ENCODE assay signal across 20 cellular contexts in the genomic region with DNA sequence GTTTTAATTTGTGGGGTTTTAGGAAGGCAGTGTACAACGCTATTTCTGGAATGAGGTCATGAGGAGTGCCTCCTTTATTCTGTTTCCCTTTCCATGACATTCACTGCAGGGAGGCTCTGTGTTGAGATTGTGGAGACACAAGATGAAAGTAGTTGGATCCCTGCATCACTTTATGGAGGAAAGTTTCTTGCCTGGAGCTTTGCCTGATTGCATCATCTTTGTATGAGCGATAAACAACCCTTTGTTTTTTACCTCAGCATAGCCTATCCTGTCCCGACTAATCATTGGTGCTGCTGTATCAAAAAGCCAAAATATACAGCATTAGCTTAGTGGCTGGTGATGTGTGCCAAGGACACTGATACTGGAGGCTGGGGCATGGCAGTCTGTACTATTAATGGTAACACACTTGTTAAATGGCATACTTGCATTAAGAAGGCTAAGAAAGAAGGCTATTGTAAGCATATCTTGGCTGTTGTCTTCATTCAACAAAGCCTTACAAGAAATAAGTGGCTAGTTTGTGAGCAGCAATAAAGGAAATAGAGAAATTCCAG. TPM values are rescaled to one million over a fixed set of nuclear protein-coding genes. Genes with fewer than 3 reads are reported as not detected.
DNase-seq lines count a peak whose midpoint lies in the region; ATAC-seq, FAIRE-seq and TF ChIP-seq lines count a peak whose summit lies in the region.
"Had no signal": no experiment of that assay in that cellular context is flagged by ENCODE, and none has a peak within 500 bp of the region (broad histone marks: within the 10 kb centered on the region; RNA-seq: fewer than 3 reads in every experiment).

No MANE protein-coding gene starts in this region.

- no peak for TF ChIP-seq RAD21 in HepG2 (CRISPR knock-in tag; IDR thresholded peaks at IDR 0.05)
- no peak for TF ChIP-seq RAD21 in K562 (CRISPR knock-in tag; conservative IDR thresholded peaks at IDR 0.05 in 1 of 2, IDR thresholded peaks at IDR 0.05 in 1 of 2)

- H3K4me1 ChIP-seq in HepG2 (ENCODE audit: insufficient read depth, low read length) (no peaks in the 10 kb centered on the region), right lobe of liver (no peaks in the 10 kb centered on the region), K562 (replicated peaks in 1 of 2; ENCODE audit: control insufficient read depth in 2 of 2, insufficient read depth in 2 of 2, low read length in 2 of 2) (no peaks in the 10 kb centered on the region), foreskin keratinocyte (peaks cover 1% of the 10 kb centered on the region)
- H3K4me1 ChIP-seq: A549, BE2C, HAP-1 had no signal

- no peak overlapping the region for H2AFZ ChIP-seq in HepG2 (ENCODE audit: low read length)
- no peak overlapping the region for H2AFZ ChIP-seq in K562 (ENCODE audit: low read depth, low read length)

- H4K20me1 ChIP-seq in HepG2 (ENCODE audit: insufficient read depth, low read length) (no peaks in the 10 kb centered on the region), K562 (replicated peaks; ENCODE audit: control insufficient read depth, insufficient read depth, low read length) (no peaks in the 10 kb centered on the region)

- no peak for TF ChIP-seq CTCF in HepG2 (CRISPR knock-in tag; IDR thresholded peaks at IDR 0.05)
- TF ChIP-seq CTCF in right lobe of liver (IDR thresholded peaks at IDR 0.05): no peak
- no peak for TF ChIP-seq CTCF in K562 (IDR thresholded peaks at IDR 0.05 in 2 of 3, conservative IDR thresholded peaks at IDR 0.05 in 1 of 3; ENCODE audit: insufficient read depth in 2 of 3, low read depth in 1 of 3, low read length in 3 of 3)
- no peak for TF ChIP-seq CTCF in foreskin keratinocyte (conservative IDR thresholded peaks at IDR 0.05)

- no peaks in the 10 kb centered on the region; a peak in 1 of 5 replicates for H3K27me3 ChIP-seq in HepG2 (ENCODE audit: control insufficient read depth in 1 of 2, insufficient read depth in 2 of 2, low read length in 2 of 2)
- no peaks in the 10 kb centered on the region for H3K27me3 ChIP-seq in right lobe of liver
- H3K27me3 ChIP-seq in K562 (ENCODE audit: control insufficient read depth in 2 of 2, insufficient read depth in 2 of 2, low read length in 2 of 2): no peaks in the 10 kb centered on the region; a peak in 1 of 5 replicates
- H3K27me3 ChIP-seq in foreskin keratinocyte: no peaks in the 10 kb centered on the region

- FAIRE-seq in HepG2 (lab: Jason Lieb, UNC): no peak
- no peak for FAIRE-seq in K562 (lab: Jason Lieb, UNC)
- FAIRE-seq: A549, D721Med, G401.6, GM12892 had no signal

- H3K4me2 ChIP-seq in HepG2 (ENCODE audit: low read depth, low read length) (no peak overlapping the region), K562 (ENCODE audit: insufficient read depth, low read length) (no peak overlapping the region)
- H3K4me2 ChIP-seq: A549 had no signal

- WGBS in HepG2 (ENCODE audit: low lambda C conversion rate): 35% methylated on average over 3 of the region's 3 CpGs
- WGBS in right lobe of liver (ENCODE audit: insufficient coverage, low coverage, low lambda C conversion rate, missing lambda C conversion rate): 54% methylated on average over 3 of the region's 3 CpGs
- WGBS in K562 (ENCODE audit: insufficient coverage, low coverage, missing lambda C conversion rate): 0% methylated on average over 3 of the region's 3 CpGs

- H3K36me3 ChIP-seq in HepG2 (replicated peaks in 1 of 2; ENCODE audit: control insufficient read depth in 1 of 2, insufficient read depth in 2 of 2, low read length in 2 of 2) (no peaks in the 10 kb centered on the region), right lobe of liver (no peaks in the 10 kb centered on the region), K562 (ENCODE audit: control insufficient read depth, insufficient read depth, low read length) (no peaks in the 10 kb centered on the region)
- H3K36me3 ChIP-seq: BE2C, HAP-1 had no signal

- H3K27ac ChIP-seq in HepG2 (ENCODE audit: extremely low read length, insufficient read depth, low read length) (no peak overlapping the region), right lobe of liver (no peak overlapping the region), K562 (ENCODE audit: extremely low read depth, low read depth, low read length) (no peak overlapping the region), foreskin keratinocyte (no peak overlapping the region)
- H3K27ac ChIP-seq: A549, C4-2B had no signal

- TF ChIP-seq EP300 in HepG2 (IDR thresholded peaks at IDR 0.05; ENCODE audit: low read depth in 2 of 2, low read length in 2 of 2): no peak
- no peak for TF ChIP-seq EP300 in HepG2 (CRISPR knock-in tag; IDR thresholded peaks at IDR 0.05; ENCODE audit: borderline replicate concordance)
- no peak for TF ChIP-seq EP300 in K562 (IDR thresholded peaks at IDR 0.05; ENCODE audit: low read length)

- no peaks in the 10 kb centered on the region for H3K9me3 ChIP-seq in HepG2 (ENCODE audit: low read length)
- no peaks in the 10 kb centered on the region for H3K9me3 ChIP-seq in right lobe of liver
- no peaks in the 10 kb centered on the region for H3K9me3 ChIP-seq in K562 (replicated peaks; ENCODE audit: control insufficient read depth, insufficient read depth, low read depth, low read length)
- H3K9me3 ChIP-seq: A549, BE2C, HAP-1 had no signal

- POLR2A ChIA-PET in HepG2 (lab: Yijun Ruan, JAX): no interaction called here
- POLR2A ChIA-PET in K562 (lab: Yijun Ruan, JAX): no interaction called here

- H3K4me3 ChIP-seq in HepG2 (replicated peaks in 1 of 3; ENCODE audit: insufficient read depth in 1 of 3, low read depth in 2 of 3, low read length in 3 of 3) (no peak overlapping the region), right lobe of liver (no peak overlapping the region), K562 (no peak overlapping the region)
- H3K4me3 ChIP-seq: A549, HAP-1 had no signal

- in situ Hi-C loops in HepG2 (cut with HindIII; ENCODE audit: extremely low pct_ligation_motif_present, low pct_unique_long_range_greater_than_20kb) (no loop called here), K562 (cut with MboI) (no loop called here)

- H3K9me1 ChIP-seq in K562 (ENCODE audit: control insufficient read depth, insufficient read depth, low read length): no peaks in the 10 kb centered on the region

- intact Hi-C loops in HepG2 (cut with micrococcal nuclease; ENCODE audit: unreplicated experiment): no loop called here
- intact Hi-C loops in right lobe of liver (cut with DNase I): no loop called here
- intact Hi-C loops in K562 (cut with micrococcal nuclease): no loop called here

- ATAC-seq in HepG2 (no peak), right lobe of liver (no peak), K562 (no peak), foreskin keratinocyte (no peak)
- ATAC-seq: A549 had no signal

- TF ChIP-seq POLR2A in HepG2 (IDR thresholded peaks at IDR 0.05; ENCODE audit: insufficient read depth in 1 of 2, low read depth in 2 of 2, low read length in 2 of 2) (no peak), right lobe of liver (IDR thresholded peaks at IDR 0.05) (no peak), K562 (conservative IDR thresholded peaks at IDR 0.05) (no peak)

- no TSS peak for BruUV-seq in HepG2 (replicated peaks; lab: Mats Ljungman, UMichigan)
- no TSS peak for BruUV-seq in K562 (replicated peaks; lab: Mats Ljungman, UMichigan)

- DNase-seq in HepG2 (ENCODE audit: low spot score): no peak
- DNase-seq in right lobe of liver: no peak
- no peak for DNase-seq in K562 (ENCODE audit: extremely low read depth in 1 of 4, low spot score in 3 of 4)
- DNase-seq in foreskin keratinocyte: peak; percentile 6 to 10
- DNase-seq in NCI-H524 (lab: John Stamatoyannopoulos, UW): no peak
- DNase-seq in GM19240 (ENCODE audit: insufficient read length, low spot score): no peak
- DNase-seq: BE2C; CD4-positive, alpha-beta memory T cell; COR-L47; DMS153; DMS79 treated with DMSO at 0.1 percent for 48 hours; EL; GOT3 had no signal

- no peak overlapping the region for H3K9ac ChIP-seq in HepG2 (ENCODE audit: insufficient read depth, low read depth, low read length)
- no peak overlapping the region for H3K9ac ChIP-seq in K562 (ENCODE audit: insufficient read depth in 1 of 2, low read depth in 2 of 2, low read length in 2 of 2)

- H3K79me2 ChIP-seq in HepG2 (ENCODE audit: insufficient read depth, low read length) (no peaks in the 10 kb centered on the region), K562 (ENCODE audit: control insufficient read depth, insufficient read depth, low read length) (no peaks in the 10 kb centered on the region)

- CTCF ChIA-PET in HepG2 (lab: Yijun Ruan, JAX; ENCODE audit: low intra/inter-chr PET ratio, low total read pairs) (no interaction called here), K562 (lab: Yijun Ruan, JAX; ENCODE audit: low intra/inter-chr PET ratio) (no interaction called here)

RNA-seq across cellular contexts. Expression of a gene that starts 31.2 kb away (rescaled TPM):
- not detected in 2 replicates for total RNA-seq in HepG2 (2016; rRNA removed; fragmentation: Illumina TruSeq; extraction: Trizol)
- not detected in 2 replicates for total RNA-seq in HepG2 (2016; cell fraction: cytosol; rRNA removed; fragmentation: Illumina TruSeq; extraction: Trizol; ENCODE audit: low read depth)
- total RNA-seq in HepG2 (2016; cell fraction: insoluble cytoplasmic fraction; rRNA removed; fragmentation: Illumina TruSeq; extraction: Trizol): not detected in 2 replicates
- total RNA-seq in HepG2 (2016; cell fraction: membrane; rRNA removed; fragmentation: Illumina TruSeq; extraction: Trizol): not detected in 2 replicates
- not detected in 2 replicates for total RNA-seq in HepG2 (2016; cell fraction: nucleus; rRNA removed; fragmentation: Illumina TruSeq; extraction: Trizol)
- polyA plus RNA-seq in HepG2 (2011; rRNA removed): not detected in 2 replicates
- not detected in 2 replicates for polyA plus RNA-seq in HepG2 (2011; cell fraction: cytosol; rRNA removed)
- not detected in 2 replicates for polyA plus RNA-seq in HepG2 (2011; cell fraction: nucleus; rRNA removed)
- not detected in 2 replicates for polyA plus RNA-seq in HepG2 (2012)
- polyA plus RNA-seq in HepG2 (2016; cell fraction: cytosol; fragmentation: Illumina TruSeq; extraction: Trizol; ENCODE audit: low read depth): not detected in 2 replicates
- not detected in 2 replicates for polyA plus RNA-seq in HepG2 (2016; cell fraction: insoluble cytoplasmic fraction; fragmentation: Illumina TruSeq; extraction: Trizol; ENCODE audit: low read depth)
- not detected in 2 replicates for polyA plus RNA-seq in HepG2 (2016; cell fraction: membrane; fragmentation: Illumina TruSeq; extraction: Trizol; ENCODE audit: low read depth)
- polyA plus RNA-seq in HepG2 (2016; cell fraction: nucleus; fragmentation: Illumina TruSeq; extraction: Trizol; ENCODE audit: insufficient read depth, low read depth): not detected in 2 replicates
- not detected in 2 replicates for polyA minus RNA-seq in HepG2 (2011; rRNA and poly(A)+ RNA removed; ENCODE audit: low replicate concordance)
- not detected in 2 replicates for polyA minus RNA-seq in HepG2 (2011; cell fraction: cytosol; rRNA and poly(A)+ RNA removed)
- polyA minus RNA-seq in HepG2 (2011; cell fraction: nucleus; rRNA and poly(A)+ RNA removed): not detected in 2 replicates
- total RNA-seq in right lobe of liver: under 1 TPM in 4 of 6 experiments, not detected in 2; 0.11 to 0.20 (median 0.16) TPM
- not detected in 2 replicates for total RNA-seq in K562 (2011; cell fraction: chromatin; rRNA removed; ENCODE audit: low replicate concordance)
- not detected in 2 replicates for total RNA-seq in K562 (2011; cell fraction: nucleolus; rRNA removed)
- not detected in 2 replicates for total RNA-seq in K562 (2011; cell fraction: nucleoplasm; rRNA removed)
- not detected in 2 replicates for total RNA-seq in K562 (2014; rRNA removed)
- not detected in 2 replicates for total RNA-seq in K562 (2014; rRNA removed; fragmentation: Illumina TruSeq; extraction: Trizol)
- total RNA-seq in K562 (2015; rRNA removed; fragmentation: Illumina TruSeq; extraction: Trizol): not detected in 2 replicates
- not detected in 2 replicates for total RNA-seq in K562 (2021)
- not detected in 2 replicates for polyA plus RNA-seq in K562 (2011; rRNA removed)
- not detected in 2 replicates for polyA plus RNA-seq in K562 (2011; cell fraction: cytosol; rRNA removed)
- polyA plus RNA-seq in K562 (2011; cell fraction: nucleus; rRNA removed): not detected in 2 replicates
- not detected in 2 replicates for polyA plus RNA-seq in K562 (2012)
- polyA plus RNA-seq in K562 (2014; fragmentation: Illumina TruSeq; extraction: Trizol): not detected in 2 replicates
- not detected for polyA plus RNA-seq in K562 (2014; fragmentation: Nextera tagmentation; extraction: Ambion mirVana)
- 0.22 TPM in 1 of 2 replicates, not detected in the other for polyA plus RNA-seq in K562 (2014; rRNA removed)
- polyA minus RNA-seq in K562 (2011; rRNA and poly(A)+ RNA removed): not detected in 2 replicates
- polyA minus RNA-seq in K562 (2011; cell fraction: cytosol; rRNA and poly(A)+ RNA removed): not detected in 2 replicates
- not detected in 2 replicates for polyA minus RNA-seq in K562 (2011; cell fraction: nucleus; rRNA and poly(A)+ RNA removed)
- not detected in 2 replicates for total RNA-seq in foreskin keratinocyte
- polyA plus RNA-seq in foreskin keratinocyte: not detected in 2 replicates
- total RNA-seq: CD4-positive, alpha-beta memory T cell had no signal
- polyA plus RNA-seq: A549; AG04450; CD4-positive, alpha-beta memory T cell had no signal

Comparison
In these comparisons a context has a peak if more than half of its experiments do, and no peak if none do; other contexts are left out.
1. DNase-seq: peak in foreskin keratinocyte (2 of 2); none in HepG2 (single experiment), right lobe of liver (0 of 3), K562 (0 of 4), NCI-H524 (0 of 2) and GM19240 (single experiment).